ENCODE assay signal across 17 cellular contexts in genomic region chr7:155676052-155676451, GRCh38. TPM values are rescaled to one million over a fixed set of nuclear protein-coding genes. Genes with fewer than 3 reads are reported as not detected.
DNase-seq lines count a peak whose midpoint lies in the region; ATAC-seq and TF ChIP-seq lines count a peak whose summit lies in the region.
"Had no signal": no experiment of that assay in that cellular context is flagged by ENCODE, and none has a peak within 500 bp of the region (broad histone marks: within the 10 kb centered on the region; RNA-seq: fewer than 3 reads in every experiment).

No MANE protein-coding gene starts in this region.

- CTCF ChIA-PET in CD8-positive, alpha-beta memory T cell (lab: Charles Lee): interaction anchor here (1.0 kb wide), 1 partner anchor 77 kb away, joined by 3 read pairs; no protein-coding TSS in a partner anchor

- H3K27ac ChIP-seq in left ventricle myocardium inferior (replicated peaks) (peak overlapping the region; percentile 23), Karpas-422 (ENCODE audit: low read length) (no peak overlapping the region)
- no peak overlapping the region for H3K27ac ChIP-seq in CD8-positive, alpha-beta memory T cell (ENCODE audit: low read depth, low read length)

- DNase-seq in left ventricle myocardium inferior (no peak), left cardiac atrium (no peak), Karpas-422 (peak; percentile 48), NCI-H774 (lab: John Stamatoyannopoulos, UW) (no peak)
- no peak for DNase-seq in central memory CD8-positive, alpha-beta T cell (ENCODE audit: low spot score in 2 of 2)
- DNase-seq in stimulated activated naive CD8-positive, alpha-beta T cell treated with anti-CD3 and anti-CD28 coated beads, Interleukin-15, amount 100 ng/mL, for 72 hours: no peak
- no peak for DNase-seq in CD8-positive, alpha-beta memory T cell
- DNase-seq: activated CD8-positive, alpha-beta memory T cell treated with anti-CD3 and anti-CD28 coated beads, Interleukin-2, amount 50 U/mL, for 48 hours; amygdala; DMS53; effector CD8-positive, alpha-beta T cell; heart right ventricle; NCI-H2107; PC-3; retina had no signal

- peak overlapping the region; percentile 53 for H3K27ac Mint-ChIP-seq in central memory CD8-positive, alpha-beta T cell (ENCODE audit: low read depth)
- H3K27ac Mint-ChIP-seq in stimulated activated naive CD8-positive, alpha-beta T cell treated with anti-CD3 and anti-CD28 coated beads, Interleukin-15, amount 100 ng/mL, for 72 hours: no peak overlapping the region
- H3K27ac Mint-ChIP-seq in CD8-positive, alpha-beta memory T cell: peak overlapping the region in 3 of 8 donors; percentile 6 to 43 (median 39)

- peaks cover 40% of the 10 kb centered on the region for H3K4me1 ChIP-seq in left ventricle myocardium inferior
- H3K4me1 ChIP-seq in Karpas-422 (ENCODE audit: low read length): peaks cover 5% of the 10 kb centered on the region; the same call in 1 of the 2 replicates
- no peaks in the 10 kb centered on the region for H3K4me1 ChIP-seq in CD8-positive, alpha-beta memory T cell (ENCODE audit: insufficient read depth, low read length)

- H3K9me3 ChIP-seq in left ventricle myocardium inferior (replicated peaks) (no peaks in the 10 kb centered on the region), Karpas-422 (ENCODE audit: low read length) (no peaks in the 10 kb centered on the region)
- H3K9me3 ChIP-seq in CD8-positive, alpha-beta memory T cell (ENCODE audit: low read length): no peaks in the 10 kb centered on the region
- H3K9me3 ChIP-seq: heart right ventricle had no signal

- intact Hi-C loops in left ventricle myocardium inferior (cut with micrococcal nuclease) (no loop called here), left cardiac atrium (cut with DNase I) (no loop called here)

- H3K4me2 ChIP-seq in Karpas-422 (ENCODE audit: low read depth, low read length, poor library complexity, severe bottlenecking): no peak overlapping the region

- H3K27me3 ChIP-seq in left ventricle myocardium inferior (ENCODE audit: low read depth) (no peaks in the 10 kb centered on the region), Karpas-422 (ENCODE audit: low read length) (no peaks in the 10 kb centered on the region)
- no peaks in the 10 kb centered on the region for H3K27me3 ChIP-seq in CD8-positive, alpha-beta memory T cell (ENCODE audit: insufficient read depth, low read length, poor library complexity, severe bottlenecking)
- H3K27me3 ChIP-seq: heart right ventricle had no signal

- POLR2A ChIA-PET in CD8-positive, alpha-beta memory T cell (lab: Charles Lee): no interaction called here

- no peak overlapping the region for H3K4me3 Mint-ChIP-seq in central memory CD8-positive, alpha-beta T cell
- no peak overlapping the region for H3K4me3 Mint-ChIP-seq in stimulated activated naive CD8-positive, alpha-beta T cell treated with anti-CD3 and anti-CD28 coated beads, Interleukin-15, amount 100 ng/mL, for 72 hours
- no peak overlapping the region for H3K4me3 Mint-ChIP-seq in CD8-positive, alpha-beta memory T cell

- peaks cover 37% of the 10 kb centered on the region for H3K4me1 Mint-ChIP-seq in central memory CD8-positive, alpha-beta T cell
- peaks cover 30% of the 10 kb centered on the region for H3K4me1 Mint-ChIP-seq in stimulated activated naive CD8-positive, alpha-beta T cell treated with anti-CD3 and anti-CD28 coated beads, Interleukin-15, amount 100 ng/mL, for 72 hours
- peaks cover 44 to 67% (median 56%) of the 10 kb centered on the region in 3 donors for H3K4me1 Mint-ChIP-seq in CD8-positive, alpha-beta memory T cell

- no peak overlapping the region for H2AFZ ChIP-seq in Karpas-422 (ENCODE audit: low read length)

- peaks cover 20% of the 10 kb centered on the region for H3K36me3 ChIP-seq in left ventricle myocardium inferior
- H3K36me3 ChIP-seq in Karpas-422 (ENCODE audit: insufficient read depth, low read length): peaks cover 37% of the 10 kb centered on the region; the same call in 1 of the 2 replicates
- no peaks in the 10 kb centered on the region for H3K36me3 ChIP-seq in CD8-positive, alpha-beta memory T cell (ENCODE audit: insufficient read depth, low read length)

- peaks cover 91% of the 10 kb centered on the region for H3K79me2 ChIP-seq in Karpas-422 (ENCODE audit: low read length)

- no peaks in the 10 kb centered on the region for H3K27me3 Mint-ChIP-seq in central memory CD8-positive, alpha-beta T cell
- no peaks in the 10 kb centered on the region for H3K27me3 Mint-ChIP-seq in stimulated activated naive CD8-positive, alpha-beta T cell treated with anti-CD3 and anti-CD28 coated beads, Interleukin-15, amount 100 ng/mL, for 72 hours
- no peaks in the 10 kb centered on the region for H3K27me3 Mint-ChIP-seq in CD8-positive, alpha-beta memory T cell

- H3K9ac ChIP-seq in Karpas-422 (ENCODE audit: low read length): no peak overlapping the region

- peaks cover 30% of the 10 kb centered on the region for H3K36me3 Mint-ChIP-seq in central memory CD8-positive, alpha-beta T cell (ENCODE audit: insufficient read depth)
- peaks cover 0 to 60% (median 7%) of the 10 kb centered on the region in 3 donors for H3K36me3 Mint-ChIP-seq in CD8-positive, alpha-beta memory T cell

- no peaks in the 10 kb centered on the region for H3K9me2 ChIP-seq in Karpas-422 (replicated peaks; ENCODE audit: insufficient read depth, low read length)

- 0 out of 2 replicates have a peak, but pooled peaks cover 7% of the 10 kb centered on the region for H4K20me1 ChIP-seq in Karpas-422 (ENCODE audit: insufficient read depth, low read depth, low read length)

- H3K4me3 ChIP-seq in left ventricle myocardium inferior (no peak overlapping the region), Karpas-422 (ENCODE audit: low read length) (no peak overlapping the region)
- H3K4me3 ChIP-seq in CD8-positive, alpha-beta memory T cell (ENCODE audit: low read length): no peak overlapping the region
- H3K4me3 ChIP-seq: heart right ventricle, lung had no signal

- no peak for TF ChIP-seq CTCF in left ventricle myocardium inferior (IDR thresholded peaks at IDR 0.05; ENCODE audit: borderline replicate concordance)

- H3K9me3 Mint-ChIP-seq in central memory CD8-positive, alpha-beta T cell: no peaks in the 10 kb centered on the region
- H3K9me3 Mint-ChIP-seq in stimulated activated naive CD8-positive, alpha-beta T cell treated with anti-CD3 and anti-CD28 coated beads, Interleukin-15, amount 100 ng/mL, for 72 hours: no peaks in the 10 kb centered on the region
- H3K9me3 Mint-ChIP-seq in CD8-positive, alpha-beta memory T cell: no peaks in the 10 kb centered on the region

- no peak for ATAC-seq in left cardiac atrium
- ATAC-seq in central memory CD8-positive, alpha-beta T cell (replicated peaks; ENCODE audit: extremely low read depth, poor library complexity, severe bottlenecking): no peak
- peak; percentile 37 for ATAC-seq in stimulated activated naive CD8-positive, alpha-beta T cell treated with anti-CD3 and anti-CD28 coated beads, Interleukin-15, amount 100 ng/mL, for 72 hours
- no peak for ATAC-seq in activated CD4-positive, CD25-positive, alpha-beta regulatory T cell treated with anti-CD3 and anti-CD28 coated beads, Interleukin-2, amount 50 U/mL, for 24 hours
- ATAC-seq: PC-3 had no signal

RNA-seq across cellular contexts. Expression of gene RBM33, which starts 31.6 kb away (rescaled TPM):
- 30.8 TPM for total RNA-seq in left ventricle myocardium inferior
- total RNA-seq in left cardiac atrium: 10 to 100 TPM; 34.2 to 41.5 TPM
- total RNA-seq in Karpas-422 (2014; rRNA removed; shearing (Covaris generic); ENCODE audit: low replicate concordance): 33.0 and 34.4 TPM in 2 replicates
- 10 to 100 TPM; 68.7 to 71.6 TPM for total RNA-seq in CD8-positive, alpha-beta memory T cell
- 68.5 TPM for polyA plus RNA-seq in CD8-positive, alpha-beta memory T cell
